22 cellular contexts compared by ENCODE assay signal in genomic region chr2:197442865-197443264, GRCh38. TPM values are rescaled to one million over a fixed set of nuclear protein-coding genes. Genes with fewer than 3 reads are reported as not detected.
DNase-seq lines count a peak whose midpoint lies in the region; TF ChIP-seq lines count a peak whose summit lies in the region.
"Had no signal": no experiment of that assay in that cellular context is flagged by ENCODE, and none has a peak within 500 bp of the region (broad histone marks: within the 10 kb centered on the region; RNA-seq: fewer than 3 reads in every experiment).

No MANE protein-coding gene starts in this region.

- no peaks in the 10 kb centered on the region for H3K9me3 ChIP-seq in neutrophil
- H3K9me3 ChIP-seq: MG63, vagina had no signal

- H3K36me3 Mint-ChIP-seq in CD14-positive monocyte, result no peaks in the 10 kb centered on the region
- H3K36me3 Mint-ChIP-seq in endothelial cell (ENCODE audit: low read depth, unreplicated experiment), result no peaks in the 10 kb centered on the region
- H3K36me3 Mint-ChIP-seq in activated naive CD4-positive, alpha-beta T cell treated with anti-CD3 and anti-CD28 coated beads for 36 hours (ENCODE audit: low read depth), result no peaks in the 10 kb centered on the region
- no peaks in the 10 kb centered on the region for H3K36me3 Mint-ChIP-seq in activated T-helper 2 cell treated with anti-CD3 and anti-CD28 coated beads, Interferon-gamma antibody, Interleukin-2, Interleukin-4, amounts not matched to agents 10 μg/mL and 5 μg/mL and 100 μg/mL, durations not matched to agents 14 hours and 24 hours and 36 hours (ENCODE audit: low read depth)
- H3K36me3 Mint-ChIP-seq: activated naive CD4-positive, alpha-beta T cell treated with anti-CD3 and anti-CD28 coated beads, Interleukin-2, amount 10 ng/mL, durations not matched to agents 7 days and 5 days; IgD-negative memory B cell; stimulated activated naive B cell treated with anti-CD40 and anti-IgM and Interleukin-4, amounts not matched to agents 10 μg/mL and 1 μg/mL and 100 μg/mL, for 72 hours had no signal

- peaks cover 22% of the 10 kb centered on the region for H3K4me1 Mint-ChIP-seq in CD14-positive monocyte
- H3K4me1 Mint-ChIP-seq in endothelial cell (ENCODE audit: unreplicated experiment), result peaks cover 18% of the 10 kb centered on the region
- H3K4me1 Mint-ChIP-seq in activated naive CD4-positive, alpha-beta T cell treated with anti-CD3 and anti-CD28 coated beads for 36 hours (ENCODE audit: low read depth), result no peaks in the 10 kb centered on the region
- no peaks in the 10 kb centered on the region for H3K4me1 Mint-ChIP-seq in activated T-helper 2 cell treated with anti-CD3 and anti-CD28 coated beads, Interferon-gamma antibody, Interleukin-2, Interleukin-4, amounts not matched to agents 10 μg/mL and 5 μg/mL and 100 μg/mL, durations not matched to agents 14 hours and 24 hours and 36 hours (ENCODE audit: low read depth)
- H3K4me1 Mint-ChIP-seq: stimulated activated naive B cell treated with anti-CD40 and anti-IgM and Interleukin-4, amounts not matched to agents 10 μg/mL and 1 μg/mL and 100 μg/mL, for 72 hours had no signal

- DNase-seq in CD14-positive monocyte (ENCODE audit: low spot score), result peak; percentile 57
- DNase-seq in KBM-7, result peak; percentile 20
- DNase-seq in endothelial cell (ENCODE audit: low spot score), result no peak
- DNase-seq in activated naive CD4-positive, alpha-beta T cell treated with anti-CD3 and anti-CD28 coated beads for 36 hours, result no peak
- DNase-seq in NCI-H146 treated with DMSO at 0.1 percent for 48 hours (lab: John Stamatoyannopoulos, UW; ENCODE audit: unreplicated experiment), result no peak
- no peak for DNase-seq in activated T-helper 2 cell treated with anti-CD3 and anti-CD28 coated beads, Interferon-gamma antibody, Interleukin-2, Interleukin-4, amounts not matched to agents 10 μg/mL and 5 μg/mL and 100 μg/mL, durations not matched to agents 14 hours and 24 hours and 36 hours (ENCODE audit: low spot score)
- DNase-seq: activated naive CD4-positive, alpha-beta T cell treated with anti-CD3 and anti-CD28 coated beads, Interleukin-2, amount 10 ng/mL, durations not matched to agents 7 days and 5 days; activated T-cell treated with anti-CD3 and anti-CD28 coated beads, Interleukin-2, amount 50 U/mL, for 48 hours; COR-L47; DND-41; MG63; NCI-H1694; NCI-H82; OCI-M1; SHP77; stimulated activated CD4-positive, alpha-beta T cell treated with anti-CD3 and anti-CD28 coated beads, Interleukin-2, amount 100 ng/mL, for 48 hours; stimulated activated naive B cell treated with anti-CD40 and anti-IgM and Interleukin-4, amounts not matched to agents 10 μg/mL and 1 μg/mL and 100 μg/mL, for 72 hours had no signal

- H3K4me3 ChIP-seq in neutrophil (ENCODE audit: low read depth in 1 of 2, low read length in 1 of 2), result no peak overlapping the region
- H3K4me3 ChIP-seq: MG63, smooth muscle cell, vagina had no signal

- in situ Hi-C loops in KBM-7 (cut with MboI; ENCODE audit: low pct_unique_long_range_greater_than_20kb, low sequenced_read_pairs), result no loop called here

- H3K4me1 ChIP-seq in neutrophil (ENCODE audit: control insufficient read depth in 1 of 2, insufficient read depth in 1 of 2, low read depth in 1 of 2, low read length in 1 of 2), result peaks cover 51 to 55% of the 10 kb centered on the region in 2 experiments
- H3K4me1 ChIP-seq: vagina had no signal

- H3K9me3 Mint-ChIP-seq in CD14-positive monocyte, result no peaks in the 10 kb centered on the region
- H3K9me3 Mint-ChIP-seq in endothelial cell (ENCODE audit: unreplicated experiment), result no peaks in the 10 kb centered on the region
- no peaks in the 10 kb centered on the region for H3K9me3 Mint-ChIP-seq in activated naive CD4-positive, alpha-beta T cell treated with anti-CD3 and anti-CD28 coated beads for 36 hours
- no peaks in the 10 kb centered on the region for H3K9me3 Mint-ChIP-seq in activated T-helper 2 cell treated with anti-CD3 and anti-CD28 coated beads, Interferon-gamma antibody, Interleukin-2, Interleukin-4, amounts not matched to agents 10 μg/mL and 5 μg/mL and 100 μg/mL, durations not matched to agents 14 hours and 24 hours and 36 hours
- H3K9me3 Mint-ChIP-seq: activated naive CD4-positive, alpha-beta T cell treated with anti-CD3 and anti-CD28 coated beads, Interleukin-2, amount 10 ng/mL, durations not matched to agents 7 days and 5 days; IgD-negative memory B cell; neural crest cell; stimulated activated naive B cell treated with anti-CD40 and anti-IgM and Interleukin-4, amounts not matched to agents 10 μg/mL and 1 μg/mL and 100 μg/mL, for 72 hours had no signal

- intact Hi-C loops in CD14-positive monocyte (cut with micrococcal nuclease), result no loop called here
- intact Hi-C loops in activated naive CD4-positive, alpha-beta T cell treated with anti-CD3 and anti-CD28 coated beads for 36 hours (cut with micrococcal nuclease), result no loop called here
- intact Hi-C loops in activated T-helper 2 cell treated with anti-CD3 and anti-CD28 coated beads, Interferon-gamma antibody, Interleukin-2, Interleukin-4, amounts not matched to agents 10 μg/mL and 5 μg/mL and 100 μg/mL, durations not matched to agents 14 hours and 24 hours and 36 hours (cut with micrococcal nuclease), result no loop called here

- H3K27me3 Mint-ChIP-seq in CD14-positive monocyte (ENCODE audit: low read depth in 3 of 3) (no peaks in the 10 kb centered on the region), endothelial cell (ENCODE audit: unreplicated experiment) (peaks cover 2% of the 10 kb centered on the region)
- H3K27me3 Mint-ChIP-seq in activated naive CD4-positive, alpha-beta T cell treated with anti-CD3 and anti-CD28 coated beads for 36 hours (ENCODE audit: low read depth), result no peaks in the 10 kb centered on the region
- H3K27me3 Mint-ChIP-seq in activated T-helper 2 cell treated with anti-CD3 and anti-CD28 coated beads, Interferon-gamma antibody, Interleukin-2, Interleukin-4, amounts not matched to agents 10 μg/mL and 5 μg/mL and 100 μg/mL, durations not matched to agents 14 hours and 24 hours and 36 hours (ENCODE audit: low read depth), result peaks cover 2% of the 10 kb centered on the region
- H3K27me3 Mint-ChIP-seq: IgD-negative memory B cell had no signal

- peak overlapping the region; percentile 69 for H3K27ac ChIP-seq in neutrophil
- H3K27ac ChIP-seq: vagina had no signal

- peak overlapping the region in 1 of 2 donors; percentile 69 for H3K4me3 Mint-ChIP-seq in CD14-positive monocyte
- H3K4me3 Mint-ChIP-seq in endothelial cell (ENCODE audit: unreplicated experiment), result no peak overlapping the region
- no peak overlapping the region for H3K4me3 Mint-ChIP-seq in activated naive CD4-positive, alpha-beta T cell treated with anti-CD3 and anti-CD28 coated beads for 36 hours
- no peak overlapping the region for H3K4me3 Mint-ChIP-seq in activated T-helper 2 cell treated with anti-CD3 and anti-CD28 coated beads, Interferon-gamma antibody, Interleukin-2, Interleukin-4, amounts not matched to agents 10 μg/mL and 5 μg/mL and 100 μg/mL, durations not matched to agents 14 hours and 24 hours and 36 hours (ENCODE audit: low read depth)
- H3K4me3 Mint-ChIP-seq: activated naive CD4-positive, alpha-beta T cell treated with anti-CD3 and anti-CD28 coated beads, Interleukin-2, amount 10 ng/mL, durations not matched to agents 7 days and 5 days; neural crest cell; stimulated activated naive B cell treated with anti-CD40 and anti-IgM and Interleukin-4, amounts not matched to agents 10 μg/mL and 1 μg/mL and 100 μg/mL, for 72 hours had no signal

- no peak for TF ChIP-seq CTCF in CD14-positive monocyte (IDR thresholded peaks at IDR 0.05)
- TF ChIP-seq CTCF in endothelial cell (IDR thresholded peaks at IDR 0.05; ENCODE audit: unreplicated experiment), result no peak
- no peak for TF ChIP-seq CTCF in neutrophil (IDR thresholded peaks at IDR 0.05)

- no peaks in the 10 kb centered on the region for H3K27me3 ChIP-seq in neutrophil
- H3K27me3 ChIP-seq: MG63, vagina had no signal

- no peaks in the 10 kb centered on the region for H3K36me3 ChIP-seq in neutrophil
- H3K36me3 ChIP-seq: MG63, vagina had no signal

- CTCF ChIA-PET in activated naive CD4-positive, alpha-beta T cell treated with anti-CD3 and anti-CD28 coated beads for 36 hours (lab: Charles Lee), result no interaction called here

- H3K27ac Mint-ChIP-seq in CD14-positive monocyte (peak overlapping the region; percentile 37 to 83 (median 72)), endothelial cell (ENCODE audit: unreplicated experiment) (peak overlapping the region; percentile 95)
- H3K27ac Mint-ChIP-seq in activated naive CD4-positive, alpha-beta T cell treated with anti-CD3 and anti-CD28 coated beads for 36 hours, result no peak overlapping the region
- no peak overlapping the region for H3K27ac Mint-ChIP-seq in activated T-helper 2 cell treated with anti-CD3 and anti-CD28 coated beads, Interferon-gamma antibody, Interleukin-2, Interleukin-4, amounts not matched to agents 10 μg/mL and 5 μg/mL and 100 μg/mL, durations not matched to agents 14 hours and 24 hours and 36 hours
- H3K27ac Mint-ChIP-seq: activated naive CD4-positive, alpha-beta T cell treated with anti-CD3 and anti-CD28 coated beads, Interleukin-2, amount 10 ng/mL, durations not matched to agents 7 days and 5 days; IgD-negative memory B cell; stimulated activated naive B cell treated with anti-CD40 and anti-IgM and Interleukin-4, amounts not matched to agents 10 μg/mL and 1 μg/mL and 100 μg/mL, for 72 hours had no signal

RNA-seq across cellular contexts. Expression of gene SF3B1, which starts 8.0 kb away (rescaled TPM):
- 100 to 1,000 TPM; 105 to 152 TPM for polyA plus RNA-seq in CD14-positive monocyte
- total RNA-seq in endothelial cell (ENCODE audit: unreplicated experiment), result 401 TPM
- 100 to 1,000 TPM; 235 to 248 TPM for total RNA-seq in activated naive CD4-positive, alpha-beta T cell treated with anti-CD3 and anti-CD28 coated beads for 36 hours
- total RNA-seq in activated T-helper 2 cell treated with anti-CD3 and anti-CD28 coated beads, Interferon-gamma antibody, Interleukin-2, Interleukin-4, amounts not matched to agents 10 μg/mL and 5 μg/mL and 100 μg/mL, durations not matched to agents 14 hours and 24 hours and 36 hours, result 284 and 289 TPM in 2 replicates

RNA-seq across cellular contexts. Expression of gene COQ10B, which starts 10.5 kb away (rescaled TPM):
- polyA plus RNA-seq in CD14-positive monocyte, result 10 to 100 TPM; 38.3 to 46.6 TPM
- 22.1 TPM for total RNA-seq in endothelial cell (ENCODE audit: unreplicated experiment)
- total RNA-seq in activated naive CD4-positive, alpha-beta T cell treated with anti-CD3 and anti-CD28 coated beads for 36 hours, result 10 to 100 TPM; 17.5 to 17.8 TPM
- total RNA-seq in activated T-helper 2 cell treated with anti-CD3 and anti-CD28 coated beads, Interferon-gamma antibody, Interleukin-2, Interleukin-4, amounts not matched to agents 10 μg/mL and 5 μg/mL and 100 μg/mL, durations not matched to agents 14 hours and 24 hours and 36 hours, result 19.9 and 20.8 TPM in 2 replicates

RNA-seq across cellular contexts. Expression of gene HSPD1, which starts 56.8 kb away (rescaled TPM):
- polyA plus RNA-seq in CD14-positive monocyte, result 10 to 100 TPM; 44.5 to 62.1 TPM
- 212 TPM for total RNA-seq in endothelial cell (ENCODE audit: unreplicated experiment)
- total RNA-seq in activated naive CD4-positive, alpha-beta T cell treated with anti-CD3 and anti-CD28 coated beads for 36 hours, result 1,000 to 10,000 TPM; 1,191 to 1,210 TPM
- total RNA-seq in activated T-helper 2 cell treated with anti-CD3 and anti-CD28 coated beads, Interferon-gamma antibody, Interleukin-2, Interleukin-4, amounts not matched to agents 10 μg/mL and 5 μg/mL and 100 μg/mL, durations not matched to agents 14 hours and 24 hours and 36 hours, result 749 and 761 TPM in 2 replicates

RNA-seq across cellular contexts. Expression of gene HSPE1, which starts 57.3 kb away (rescaled TPM):
- polyA plus RNA-seq in CD14-positive monocyte, result 10 to 100 TPM; 44.9 to 46.2 TPM
- 73.6 TPM for total RNA-seq in endothelial cell (ENCODE audit: unreplicated experiment)
- 100 to 1,000 TPM; 294 to 310 TPM for total RNA-seq in activated naive CD4-positive, alpha-beta T cell treated with anti-CD3 and anti-CD28 coated beads for 36 hours
- total RNA-seq in activated T-helper 2 cell treated with anti-CD3 and anti-CD28 coated beads, Interferon-gamma antibody, Interleukin-2, Interleukin-4, amounts not matched to agents 10 μg/mL and 5 μg/mL and 100 μg/mL, durations not matched to agents 14 hours and 24 hours and 36 hours, result 301 and 309 TPM in 2 replicates

Comparison
In these comparisons a context has a peak if more than half of its experiments do, and no peak if none do; other contexts are left out.
1. DNase-seq: peak in CD14-positive monocyte (single experiment) and KBM-7 (single experiment); none in endothelial cell (single experiment), activated naive CD4-positive, alpha-beta T cell treated with anti-CD3 and anti-CD28 coated beads for 36 hours (single experiment), NCI-H146 treated with DMSO at 0.1 percent for 48 hours (single experiment) and activated T-helper 2 cell treated with anti-CD3 and anti-CD28 coated beads, Interferon-gamma antibody, Interleukin-2, Interleukin-4, amounts not matched to agents 10 μg/mL and 5 μg/mL and 100 μg/mL, durations not matched to agents 14 hours and 24 hours and 36 hours (single experiment).
2. H3K27ac Mint-ChIP-seq: peak in CD14-positive monocyte (7 of 7) and endothelial cell (single experiment); none in activated naive CD4-positive, alpha-beta T cell treated with anti-CD3 and anti-CD28 coated beads for 36 hours (single experiment) and activated T-helper 2 cell treated with anti-CD3 and anti-CD28 coated beads, Interferon-gamma antibody, Interleukin-2, Interleukin-4, amounts not matched to agents 10 μg/mL and 5 μg/mL and 100 μg/mL, durations not matched to agents 14 hours and 24 hours and 36 hours (single experiment).